ENCODE assay signal across 8 cellular contexts in the genomic region with DNA sequence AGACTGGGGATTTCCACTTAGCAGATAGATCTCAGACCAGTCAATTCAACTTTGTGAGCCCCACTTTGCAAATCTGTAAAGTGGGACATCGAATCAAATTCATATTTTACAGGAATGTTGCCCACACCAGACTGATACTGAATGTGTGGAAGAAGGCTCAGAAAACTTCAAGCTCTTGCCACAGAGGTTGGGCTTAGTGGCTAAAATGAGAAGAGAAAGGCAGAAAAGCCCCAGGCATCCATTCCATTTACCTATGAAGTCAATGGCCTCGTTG. TPM values are rescaled to one million over a fixed set of nuclear protein-coding genes. Genes with fewer than 3 reads are reported as not detected.
DNase-seq lines count a peak whose midpoint lies in the region; ATAC-seq and TF ChIP-seq lines count a peak whose summit lies in the region.

No MANE protein-coding gene starts in this region.

- peaks cover 60% of the 10 kb centered on the region for H3K4me1 ChIP-seq in CD8-positive, alpha-beta memory T cell (ENCODE audit: insufficient read depth, low read length)

- peak overlapping the region; percentile 94 to 98 (median 96) for H3K4me3 Mint-ChIP-seq in CD8-positive, alpha-beta memory T cell
- H3K4me3 Mint-ChIP-seq in progenitor cell of endocrine pancreas (ENCODE audit: low read depth) = peak overlapping the region; percentile 92

- no peaks in the 10 kb centered on the region for H3K9me3 ChIP-seq in CD8-positive, alpha-beta memory T cell (ENCODE audit: low read length)
- no peaks in the 10 kb centered on the region for H3K9me3 ChIP-seq in SK-N-MC (ENCODE audit: low read depth, low read length)

- no peaks in the 10 kb centered on the region for H3K27me3 ChIP-seq in CD8-positive, alpha-beta memory T cell (ENCODE audit: insufficient read depth, low read length, poor library complexity, severe bottlenecking)

- peak overlapping the region; percentile 96 to 100 (median 98) for H3K27ac Mint-ChIP-seq in CD8-positive, alpha-beta memory T cell
- peak overlapping the region; percentile 97 for H3K27ac Mint-ChIP-seq in progenitor cell of endocrine pancreas

- peaks cover 16% of the 10 kb centered on the region for H3K36me3 ChIP-seq in CD8-positive, alpha-beta memory T cell (ENCODE audit: insufficient read depth, low read length)
- H3K36me3 ChIP-seq in SK-N-MC (ENCODE audit: insufficient read depth, low read length) = peaks cover 24% of the 10 kb centered on the region

- H3K4me3 ChIP-seq in CD8-positive, alpha-beta memory T cell (ENCODE audit: low read length) = peak overlapping the region; percentile 87
- H3K4me3 ChIP-seq in SK-N-MC (peak overlapping the region; percentile 97), fibroblast of pulmonary artery (replicated peaks; ENCODE audit: low read depth, low read length) (peak overlapping the region; percentile 85)

- POLR2A ChIA-PET in CD8-positive, alpha-beta memory T cell (lab: Charles Lee) = no interaction called here

- H3K9ac ChIP-seq in SK-N-MC (ENCODE audit: insufficient read length) = peak overlapping the region; percentile 95

- H3K9me3 Mint-ChIP-seq in CD8-positive, alpha-beta memory T cell = peaks cover 0 to 11% (median 3%) of the 10 kb centered on the region in 5 donors
- no peaks in the 10 kb centered on the region for H3K9me3 Mint-ChIP-seq in progenitor cell of endocrine pancreas (ENCODE audit: low read depth)

- TF ChIP-seq CTCF in fibroblast of pulmonary artery (IDR thresholded peaks at IDR 0.05; ENCODE audit: low read length, missing control alignments) (no peak), progenitor cell of endocrine pancreas (IDR thresholded peaks at IDR 0.05; ENCODE audit: unreplicated experiment) (no peak), GM13977 (IDR thresholded peaks at IDR 0.05; ENCODE audit: extremely low read depth, insufficient read depth, missing control alignments) (no peak)

- CTCF ChIA-PET in CD8-positive, alpha-beta memory T cell (lab: Charles Lee) = interaction anchor here (3.8 to 5.4 kb wide), 4 partner anchors 49 to 164 kb away, joined by 31 to 74 read pairs (median 56); no protein-coding TSS in a partner anchor

- H3K27ac ChIP-seq in CD8-positive, alpha-beta memory T cell (ENCODE audit: low read depth, low read length) = peak overlapping the region; percentile 100
- H3K27ac ChIP-seq in SK-N-MC = no peak overlapping the region

- H3K27me3 Mint-ChIP-seq in CD8-positive, alpha-beta memory T cell = peaks cover 0 to 31% of the 10 kb centered on the region in 2 donors
- no peaks in the 10 kb centered on the region for H3K27me3 Mint-ChIP-seq in progenitor cell of endocrine pancreas

- ATAC-seq in HG02938 (IDR thresholded peaks at IDR 0.05; ENCODE audit: unreplicated experiment) (no peak), HG03378 (IDR thresholded peaks at IDR 0.05; ENCODE audit: unreplicated experiment) (no peak)

- in situ Hi-C loops in GM13977 (cut with MboI; ENCODE audit: low pct_unique_long_range_greater_than_20kb, low sequenced_read_pairs, unreplicated experiment) = no loop called here

- H3K4me1 Mint-ChIP-seq in CD8-positive, alpha-beta memory T cell = peaks cover 73 to 83% (median 74%) of the 10 kb centered on the region in 3 donors
- H3K4me1 Mint-ChIP-seq in progenitor cell of endocrine pancreas (ENCODE audit: low read depth) = peaks cover 48% of the 10 kb centered on the region

- peaks cover 21 to 49% (median 22%) of the 10 kb centered on the region in 3 donors for H3K36me3 Mint-ChIP-seq in CD8-positive, alpha-beta memory T cell
- peaks cover 12% of the 10 kb centered on the region for H3K36me3 Mint-ChIP-seq in progenitor cell of endocrine pancreas (ENCODE audit: insufficient read depth)

- DNase-seq in CD8-positive, alpha-beta memory T cell = no peak
- DNase-seq in SK-N-MC (ENCODE audit: low read depth, low spot score) (no peak), fibroblast of pulmonary artery (ENCODE audit: low read depth) (no peak), progenitor cell of endocrine pancreas (ENCODE audit: low spot score, unreplicated experiment) (no peak), GM13977 (ENCODE audit: low spot score) (no peak), SIG-M5 (lab: John Stamatoyannopoulos, UW) (no peak)

RNA-seq across cellular contexts. Expression of a gene that starts 1.7 kb away (rescaled TPM):
- 10 to 100 TPM in 1 of 2 experiments, 1 to 10 TPM in 1; 9.4 to 10.9 TPM for total RNA-seq in CD8-positive, alpha-beta memory T cell
- 1,007 TPM for polyA plus RNA-seq in CD8-positive, alpha-beta memory T cell
- total RNA-seq in progenitor cell of endocrine pancreas = 40.7 and 42.0 TPM in 2 replicates
